15 cellular contexts compared by ENCODE assay signal in genomic region chr15:38864827-38865604, GRCh38.
A peak's percentile ranks its signal among the peaks of the same experiment; 100 is the strongest.
DNase-seq lines count a peak whose midpoint lies in the region; ATAC-seq and TF ChIP-seq lines count a peak whose summit lies in the region.
"Had no signal": no experiment of that assay in that cellular context is flagged by ENCODE, and none has a peak within 500 bp of the region (broad histone marks: within the 10 kb centered on the region; RNA-seq: fewer than 3 reads in every experiment).

No MANE protein-coding gene starts in this region.

- no peaks in the 10 kb centered on the region for H3K27me3 ChIP-seq in CD4-positive, alpha-beta T cell (ENCODE audit: control insufficient read depth, insufficient read depth, low read length)

- H3K4me1 Mint-ChIP-seq in dendritic cell treated with granulocyte-macrophage colony-stimulating factor and Interleukin-4, amounts not matched to agents 40 ng/mL and 50 ng/mL, for 4 days (ENCODE audit: low read depth), result peaks cover 69% of the 10 kb centered on the region
- no peaks in the 10 kb centered on the region for H3K4me1 Mint-ChIP-seq in CD4-positive, alpha-beta T cell (ENCODE audit: low read depth)

- no peaks in the 10 kb centered on the region for H3K27me3 Mint-ChIP-seq in dendritic cell treated with granulocyte-macrophage colony-stimulating factor and Interleukin-4, amounts not matched to agents 40 ng/mL and 50 ng/mL, for 4 days
- peaks cover 19% of the 10 kb centered on the region for H3K27me3 Mint-ChIP-seq in CD4-positive, alpha-beta T cell

- H3K9me3 ChIP-seq in CD4-positive, alpha-beta T cell (ENCODE audit: control insufficient read depth, low read length), result no peaks in the 10 kb centered on the region
- H3K9me3 ChIP-seq: Caco-2 had no signal

- intact Hi-C loops in dendritic cell treated with granulocyte-macrophage colony-stimulating factor and Interleukin-4, amounts not matched to agents 40 ng/mL and 50 ng/mL, for 4 days (cut with micrococcal nuclease), result no loop called here
- intact Hi-C loops in CD4-positive, alpha-beta T cell (cut with DNase I, micrococcal nuclease), result loop anchor here (5.0 to 10.0 kb wide), 4 partner anchors 158 to 428 kb away; no protein-coding TSS in a partner anchor

- no peak for ATAC-seq in HG03025 (IDR thresholded peaks at IDR 0.05; ENCODE audit: low FRiP score, unreplicated experiment)
- ATAC-seq in CD4-positive, alpha-beta T cell (ENCODE audit: poor library complexity), result no peak
- no peak for ATAC-seq in GM21737 (IDR thresholded peaks at IDR 0.05; ENCODE audit: unreplicated experiment)
- ATAC-seq: natural killer cell treated with Interleukin-12 subunit alpha and Interleukin-12 subunit beta and Interleukin-15 and Interleukin-18, amount 100 ng/mL, for 72 hours had no signal

- H3K4me3 Mint-ChIP-seq in dendritic cell treated with granulocyte-macrophage colony-stimulating factor and Interleukin-4, amounts not matched to agents 40 ng/mL and 50 ng/mL, for 4 days, result no peak overlapping the region
- H3K4me3 Mint-ChIP-seq in CD4-positive, alpha-beta T cell, result no peak overlapping the region
- H3K4me3 Mint-ChIP-seq: activated naive CD4-positive, alpha-beta T cell treated with anti-CD3 and anti-CD28 coated beads for 36 hours; natural killer cell treated with Interleukin-12 subunit alpha and Interleukin-12 subunit beta and Interleukin-15 and Interleukin-18, amount 100 ng/mL, for 72 hours; T-helper 2 cell treated with Interferon-gamma antibody and Interleukin-4, amounts not matched to agents 5 μg/mL and 100 μg/mL, for 36 hours had no signal

- H3K9me3 Mint-ChIP-seq in dendritic cell treated with granulocyte-macrophage colony-stimulating factor and Interleukin-4, amounts not matched to agents 40 ng/mL and 50 ng/mL, for 4 days, result peaks cover 8% of the 10 kb centered on the region
- no peaks in the 10 kb centered on the region for H3K9me3 Mint-ChIP-seq in CD4-positive, alpha-beta T cell
- H3K9me3 Mint-ChIP-seq: activated naive CD4-positive, alpha-beta T cell treated with anti-CD3 and anti-CD28 coated beads for 36 hours; natural killer cell treated with Interleukin-12 subunit alpha and Interleukin-12 subunit beta and Interleukin-15 and Interleukin-18, amount 100 ng/mL, for 72 hours; T-helper 2 cell treated with Interferon-gamma antibody and Interleukin-4, amounts not matched to agents 5 μg/mL and 100 μg/mL, for 36 hours had no signal

- TF ChIP-seq CTCF in CD4-positive, alpha-beta T cell (IDR thresholded peaks at IDR 0.05), result no peak

- CTCF ChIA-PET in CD4-positive, alpha-beta T cell (lab: Charles Lee), result no interaction called here

- peak overlapping the region; percentile 84 for H3K27ac Mint-ChIP-seq in dendritic cell treated with granulocyte-macrophage colony-stimulating factor and Interleukin-4, amounts not matched to agents 40 ng/mL and 50 ng/mL, for 4 days
- H3K27ac Mint-ChIP-seq in CD4-positive, alpha-beta T cell, result no peak overlapping the region
- H3K27ac Mint-ChIP-seq: activated naive CD4-positive, alpha-beta T cell treated with anti-CD3 and anti-CD28 coated beads for 36 hours; natural killer cell treated with Interleukin-12 subunit alpha and Interleukin-12 subunit beta and Interleukin-15 and Interleukin-18, amount 100 ng/mL, for 72 hours; T-helper 2 cell treated with Interferon-gamma antibody and Interleukin-4, amounts not matched to agents 5 μg/mL and 100 μg/mL, for 36 hours had no signal

- H3K36me3 Mint-ChIP-seq in dendritic cell treated with granulocyte-macrophage colony-stimulating factor and Interleukin-4, amounts not matched to agents 40 ng/mL and 50 ng/mL, for 4 days (ENCODE audit: low read depth), result no peaks in the 10 kb centered on the region
- no peaks in the 10 kb centered on the region for H3K36me3 Mint-ChIP-seq in CD4-positive, alpha-beta T cell (ENCODE audit: low read depth)
- H3K36me3 Mint-ChIP-seq: natural killer cell treated with Interleukin-12 subunit alpha and Interleukin-12 subunit beta and Interleukin-15 and Interleukin-18, amount 100 ng/mL, for 72 hours had no signal

- POLR2A ChIA-PET in CD4-positive, alpha-beta T cell (lab: Charles Lee), result no interaction called here

- peak; percentile 95 for DNase-seq in GM04504 (ENCODE audit: low read depth)
- peak; percentile 57 for DNase-seq in left kidney (ENCODE audit: low read depth, low spot score)
- peak; percentile 99 for DNase-seq in smooth muscle cell of the brain vasculature (ENCODE audit: low read depth, low spot score)
- DNase-seq in CD4-positive, alpha-beta T cell, result no peak
- DNase-seq in SHP77 (lab: John Stamatoyannopoulos, UW), result no peak
- DNase-seq: activated CD4-positive, alpha-beta T cell treated with anti-CD3 and anti-CD28 coated beads, Interleukin-2, amount 50 U/mL, for 4 hours; effector memory CD4-positive, alpha-beta T cell; PC-9 had no signal

- H3K27ac ChIP-seq in CD4-positive, alpha-beta T cell (ENCODE audit: low read depth, low read length), result no peak overlapping the region
- H3K27ac ChIP-seq: PC-9 had no signal

Comparison
In these comparisons a context has a peak if more than half of its experiments do, and no peak if none do; other contexts are left out.
1. DNase-seq: peak in GM04504 (single experiment), left kidney (single experiment) and smooth muscle cell of the brain vasculature (single experiment); none in CD4-positive, alpha-beta T cell (0 of 10) and SHP77 (0 of 2).